In the genomic region with DNA sequence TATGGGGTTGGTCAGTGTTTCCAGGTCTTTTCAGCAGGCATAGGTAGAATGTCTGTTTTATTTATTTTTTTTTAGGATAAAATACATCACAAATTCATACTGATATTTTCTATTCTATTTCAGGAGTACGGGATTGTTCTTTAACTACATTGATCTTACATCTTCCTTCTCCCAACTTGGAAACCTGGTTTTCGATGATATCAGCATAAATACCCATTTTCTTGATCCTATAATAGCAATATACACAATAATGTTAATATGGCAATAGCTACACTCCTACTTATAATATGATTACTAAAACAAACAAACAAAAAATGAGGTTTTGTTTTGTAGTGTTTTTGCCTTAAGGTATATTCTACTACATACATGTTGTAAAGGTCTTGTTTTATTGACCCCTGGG, we compare ENCODE assay signal across 40 cellular contexts.
"Had no signal": no experiment of that assay in that cellular context is flagged by ENCODE, and none has a peak within 500 bp of the region (broad histone marks: within the 10 kb centered on the region; RNA-seq: fewer than 3 reads in every experiment).

No MANE protein-coding gene starts in this region.

- H3K9me3 ChIP-seq: adrenal gland, ascending aorta, body of pancreas had no signal

- H3K4me1 Mint-ChIP-seq: activated naive CD4-positive, alpha-beta T cell treated with anti-CD3 and anti-CD28 coated beads, Interleukin-2, amount 10 ng/mL, durations not matched to agents 7 days and 5 days; activated naive CD4-positive, alpha-beta T cell treated with anti-CD3 and anti-CD28 coated beads, Interleukin-2, amount 50 U/mL, for 24 hours; activated naive CD8-positive, alpha-beta T cell treated with anti-CD3 and anti-CD28 coated beads for 36 hours; activated naive CD8-positive, alpha-beta T cell treated with anti-CD3 and anti-CD28 coated beads, Interleukin-2, amount 10 ng/mL, durations not matched to agents 7 days and 5 days; activated naive CD8-positive, alpha-beta T cell treated with anti-CD3 and anti-CD28 coated beads, Interleukin-2, amount 50 U/mL, for 24 hours; activated T-helper 17 cell treated with anti-CD3 and anti-CD28 coated beads, Interleukin-2, amount 50 U/mL, for 72 hours; central memory CD8-positive, alpha-beta T cell had no signal

- H3K36me3 Mint-ChIP-seq: activated naive CD4-positive, alpha-beta T cell treated with anti-CD3 and anti-CD28 coated beads, Interleukin-2, amount 10 ng/mL, durations not matched to agents 7 days and 5 days; activated naive CD4-positive, alpha-beta T cell treated with anti-CD3 and anti-CD28 coated beads, Interleukin-2, amount 50 U/mL, for 24 hours; activated naive CD4-positive, alpha-beta T cell treated with anti-CD3 and anti-CD28 coated beads, Interleukin-2, amount 50 U/mL, for 72 hours; activated naive CD8-positive, alpha-beta T cell; activated naive CD8-positive, alpha-beta T cell treated with anti-CD3 and anti-CD28 coated beads for 36 hours; activated naive CD8-positive, alpha-beta T cell treated with anti-CD3 and anti-CD28 coated beads, Interleukin-2, amount 10 ng/mL, durations not matched to agents 7 days and 5 days; brain had no signal

- H3K27me3 Mint-ChIP-seq: activated naive CD4-positive, alpha-beta T cell treated with anti-CD3 and anti-CD28 coated beads, Interleukin-2, amount 10 ng/mL, durations not matched to agents 7 days and 5 days; activated naive CD4-positive, alpha-beta T cell treated with anti-CD3 and anti-CD28 coated beads, Interleukin-2, amount 50 U/mL, for 24 hours; activated naive CD8-positive, alpha-beta T cell; activated naive CD8-positive, alpha-beta T cell treated with anti-CD3 and anti-CD28 coated beads for 36 hours; activated naive CD8-positive, alpha-beta T cell treated with anti-CD3 and anti-CD28 coated beads, Interleukin-2, amount 10 ng/mL, durations not matched to agents 7 days and 5 days; activated naive CD8-positive, alpha-beta T cell treated with anti-CD3 and anti-CD28 coated beads, Interleukin-2, amount 50 U/mL, for 24 hours; activated T-cell treated with anti-CD3 and anti-CD28 coated beads, Interleukin-2, amount 50 U/mL, for 24 hours; activated T-helper 17 cell treated with anti-CD3 and anti-CD28 coated beads, Interleukin-2, amount 50 U/mL, for 72 hours; brain; central memory CD8-positive, alpha-beta T cell had no signal

- ATAC-seq: activated naive CD4-positive, alpha-beta T cell treated with anti-CD3 and anti-CD28 coated beads, Interleukin-2, amount 50 U/mL, for 72 hours; activated naive CD8-positive, alpha-beta T cell treated with anti-CD3 and anti-CD28 coated beads, Interleukin-2, amount 50 U/mL, for 24 hours; activated T-cell treated with anti-CD3 and anti-CD28 coated beads, Interleukin-2, amount 50 U/mL, for 4 hours; activated T-cell treated with anti-CD3 and anti-CD28 coated beads, Interleukin-2, amount 50 U/mL, for 72 hours; activated T-helper 17 cell treated with anti-CD3 and anti-CD28 coated beads, Interleukin-2, amount 50 U/mL, for 72 hours; body of pancreas had no signal

- H3K4me3 Mint-ChIP-seq: activated naive CD4-positive, alpha-beta T cell treated with anti-CD3 and anti-CD28 coated beads for 36 hours; activated naive CD4-positive, alpha-beta T cell treated with anti-CD3 and anti-CD28 coated beads, Interleukin-2, amount 10 ng/mL, durations not matched to agents 7 days and 5 days; activated naive CD4-positive, alpha-beta T cell treated with anti-CD3 and anti-CD28 coated beads, Interleukin-2, amount 50 U/mL, for 24 hours; activated naive CD8-positive, alpha-beta T cell; activated naive CD8-positive, alpha-beta T cell treated with anti-CD3 and anti-CD28 coated beads for 36 hours; activated naive CD8-positive, alpha-beta T cell treated with anti-CD3 and anti-CD28 coated beads, Interleukin-2, amount 10 ng/mL, durations not matched to agents 7 days and 5 days; activated naive CD8-positive, alpha-beta T cell treated with anti-CD3 and anti-CD28 coated beads, Interleukin-2, amount 50 U/mL, for 24 hours; activated T-cell treated with anti-CD3 and anti-CD28 coated beads, Interleukin-2, amount 50 U/mL, for 24 hours; activated T-cell treated with anti-CD3 and anti-CD28 coated beads, Interleukin-2, amount 50 U/mL, for 4 hours; activated T-cell treated with anti-CD3 and anti-CD28 coated beads, Interleukin-2, amount 50 U/mL, for 72 hours; activated T-helper 1 cell treated with anti-CD3 and anti-CD28 coated beads, Interleukin-12 subunit alpha, Interleukin-12 subunit beta, Interleukin-2, Interleukin-4 antibody, amounts not matched to agents 30 ng/mL and 10 ng/mL and 1 ng/mL, durations not matched to agents 14 hours and 24 hours and 36 hours; activated T-helper 17 cell treated with anti-CD3 and anti-CD28 coated beads, Interleukin-2, amount 50 U/mL, for 72 hours; brain; central memory CD8-positive, alpha-beta T cell had no signal

- DNase-seq: activated effector memory CD4-positive, alpha-beta T cell treated with anti-CD3 and anti-CD28 coated beads, Interleukin-2, amount 50 U/mL, for 16 hours; activated effector memory CD4-positive, alpha-beta T cell treated with Interleukin-2 at 50 U/mL for 16 hours; activated gamma-delta T cell; activated gamma-delta T cell treated with Interleukin-2 at 50 U/mL for 16 hours; activated naive CD4-positive, alpha-beta T cell; activated naive CD4-positive, alpha-beta T cell treated with anti-CD3 and anti-CD28 coated beads for 36 hours; activated naive CD4-positive, alpha-beta T cell treated with anti-CD3 and anti-CD28 coated beads, Interleukin-2, amount 10 ng/mL, durations not matched to agents 7 days and 5 days; activated naive CD4-positive, alpha-beta T cell treated with anti-CD3 and anti-CD28 coated beads, Interleukin-2, amount 50 U/mL, for 16 hours; activated naive CD4-positive, alpha-beta T cell treated with Interleukin-2 at 50 U/mL for 16 hours; activated naive CD8-positive, alpha-beta T cell treated with anti-CD3 and anti-CD28 coated beads for 36 hours; activated naive CD8-positive, alpha-beta T cell treated with anti-CD3 and anti-CD28 coated beads, Interleukin-2, amount 10 ng/mL, durations not matched to agents 7 days and 5 days; activated naive CD8-positive, alpha-beta T cell treated with anti-CD3 and anti-CD28 coated beads, Interleukin-2, amount 50 U/mL, for 24 hours; activated T-cell treated with anti-CD3 and anti-CD28 coated beads, Interleukin-2, amount 50 U/mL, for 1 hour; activated T-cell treated with anti-CD3 and anti-CD28 coated beads, Interleukin-2, amount 50 U/mL, for 24 hours; activated T-cell treated with anti-CD3 and anti-CD28 coated beads, Interleukin-2, amount 50 U/mL, for 4 hours; activated T-cell treated with anti-CD3 and anti-CD28 coated beads, Interleukin-2, amount 50 U/mL, for 48 hours; activated T-cell treated with anti-CD3 and anti-CD28 coated beads, Interleukin-2, amount 50 U/mL, for 72 hours; adrenal gland; amniotic stem cell; amygdala; anterior cingulate cortex; aorta; body of pancreas; caudate nucleus; central memory CD4-positive, alpha-beta T cell; cerebellar nuclear complex had no signal

- H3K9me3 Mint-ChIP-seq: activated naive CD4-positive, alpha-beta T cell treated with anti-CD3 and anti-CD28 coated beads, Interleukin-2, amount 10 ng/mL, durations not matched to agents 7 days and 5 days had no signal

- H3K36me3 ChIP-seq: adrenal gland, ascending aorta, brain microvascular endothelial cell, breast epithelium, cardiac muscle cell had no signal

- H3K4me3 ChIP-seq: adrenal gland, ascending aorta, body of pancreas, breast epithelium, cardiac muscle cell had no signal

- H3K4me1 ChIP-seq: adrenal gland, ascending aorta, body of pancreas, breast epithelium had no signal

- H3K27ac Mint-ChIP-seq: activated naive CD4-positive, alpha-beta T cell treated with anti-CD3 and anti-CD28 coated beads for 36 hours; activated naive CD4-positive, alpha-beta T cell treated with anti-CD3 and anti-CD28 coated beads, Interleukin-2, amount 10 ng/mL, durations not matched to agents 7 days and 5 days; activated naive CD4-positive, alpha-beta T cell treated with anti-CD3 and anti-CD28 coated beads, Interleukin-2, amount 50 U/mL, for 24 hours; activated naive CD4-positive, alpha-beta T cell treated with anti-CD3 and anti-CD28 coated beads, Interleukin-2, amount 50 U/mL, for 72 hours; activated naive CD8-positive, alpha-beta T cell; activated naive CD8-positive, alpha-beta T cell treated with anti-CD3 and anti-CD28 coated beads for 36 hours; activated naive CD8-positive, alpha-beta T cell treated with anti-CD3 and anti-CD28 coated beads, Interleukin-2, amount 10 ng/mL, durations not matched to agents 7 days and 5 days; activated naive CD8-positive, alpha-beta T cell treated with anti-CD3 and anti-CD28 coated beads, Interleukin-2, amount 50 U/mL, for 24 hours; activated T-cell treated with anti-CD3 and anti-CD28 coated beads, Interleukin-2, amount 50 U/mL, for 24 hours; activated T-cell treated with anti-CD3 and anti-CD28 coated beads, Interleukin-2, amount 50 U/mL, for 72 hours; activated T-helper 1 cell treated with anti-CD3 and anti-CD28 coated beads, Interleukin-12 subunit alpha, Interleukin-12 subunit beta, Interleukin-2, Interleukin-4 antibody, amounts not matched to agents 30 ng/mL and 10 ng/mL and 1 ng/mL, durations not matched to agents 14 hours and 24 hours and 36 hours; activated T-helper 17 cell treated with anti-CD3 and anti-CD28 coated beads, Interleukin-2, amount 50 U/mL, for 72 hours; activated T-helper 2 cell treated with anti-CD3 and anti-CD28 coated beads, Interferon-gamma antibody, Interleukin-2, Interleukin-4, amounts not matched to agents 10 μg/mL and 5 μg/mL and 100 μg/mL, durations not matched to agents 14 hours and 24 hours and 36 hours; brain had no signal

- FAIRE-seq: astrocyte, bronchial epithelial cell had no signal

- H3K27ac ChIP-seq: adrenal gland, ascending aorta, body of pancreas, brain microvascular endothelial cell, breast epithelium, cardiac muscle cell had no signal

- H3K27me3 ChIP-seq: adrenal gland, ascending aorta, body of pancreas, brain microvascular endothelial cell, breast epithelium, cardiac muscle cell had no signal
